Comparison of ENCODE assay signal across 1 cellular context in genomic region chr15:77010312-77010686, GRCh38.
TF ChIP-seq lines count a peak whose summit lies in the region.

No MANE protein-coding gene starts in this region.

TF ChIP-seq in IMR-90, 13 proteins besides CTCF, POLR2A, EP300 and RAD21:
- TF ChIP-seq SMC3 (IDR thresholded peaks at IDR 0.05; ENCODE audit: low read depth, low read length) (no peak), ELK1 (IDR thresholded peaks at IDR 0.05; ENCODE audit: borderline replicate concordance, low read depth, low read length) (no peak), MXI1 (IDR thresholded peaks at IDR 0.05; ENCODE audit: borderline replicate concordance, low read depth, low read length) (no peak)
